ENCODE assay signal across 8 cellular contexts in the genomic region with DNA sequence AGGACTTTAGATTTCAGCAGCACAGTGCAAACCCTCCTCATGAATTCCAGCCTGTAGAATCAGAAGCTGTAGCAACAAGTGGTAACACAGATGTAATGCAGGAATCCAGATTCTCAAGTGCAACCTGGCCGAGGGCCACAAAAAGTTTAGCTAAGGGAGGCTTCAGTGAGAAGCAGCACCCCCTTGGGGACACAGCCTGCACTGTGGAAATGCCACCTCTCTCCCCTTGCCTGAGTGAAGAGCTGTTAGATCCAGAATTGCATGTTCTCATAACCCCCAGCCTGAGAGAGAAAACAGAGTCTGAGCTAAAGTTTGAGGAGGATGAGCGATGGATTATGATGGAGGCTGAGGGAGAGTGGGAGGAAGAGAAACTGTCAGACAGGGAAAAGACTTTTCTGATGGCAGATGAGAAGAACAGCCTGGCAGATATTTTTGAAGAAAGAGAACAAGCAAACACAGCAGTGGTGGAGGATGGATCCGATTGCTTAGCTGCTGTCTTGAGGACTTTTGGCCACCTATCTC.
DNase-seq lines count a peak whose midpoint lies in the region; ATAC-seq and TF ChIP-seq lines count a peak whose summit lies in the region.

No MANE protein-coding gene starts in this region.

- peaks cover 7% of the 10 kb centered on the region for H3K36me3 ChIP-seq in CD4-positive, CD25-positive, alpha-beta regulatory T cell (ENCODE audit: control insufficient read depth, insufficient read depth, low read length)
- peaks cover 20% of the 10 kb centered on the region for H3K36me3 ChIP-seq in HUES48 (ENCODE audit: control insufficient read depth, insufficient read depth, low read length)
- no peaks in the 10 kb centered on the region for H3K36me3 ChIP-seq in SK-N-MC (ENCODE audit: insufficient read depth, low read length)
- H3K36me3 ChIP-seq in aorta (ENCODE audit: control insufficient read depth in 1 of 2, insufficient read depth in 2 of 2, low read length in 1 of 2) = no peaks in the 10 kb centered on the region

- H3K9me3 ChIP-seq in CD4-positive, CD25-positive, alpha-beta regulatory T cell (ENCODE audit: control insufficient read depth in 2 of 2, low read length in 2 of 2) = no peaks in the 10 kb centered on the region
- H3K9me3 ChIP-seq in HUES48 (ENCODE audit: control insufficient read depth, insufficient read depth, low read length) = no peaks in the 10 kb centered on the region
- H3K9me3 ChIP-seq in SK-N-MC (ENCODE audit: low read depth, low read length) = no peaks in the 10 kb centered on the region
- H3K9me3 ChIP-seq in aorta (ENCODE audit: control insufficient read depth, low read length) = no peaks in the 10 kb centered on the region

- H3K9me3 Mint-ChIP-seq in CD4-positive, CD25-positive, alpha-beta regulatory T cell = no peaks in the 10 kb centered on the region
- H3K9me3 Mint-ChIP-seq in activated naive CD8-positive, alpha-beta T cell treated with anti-CD3 and anti-CD28 coated beads, Interleukin-2, amount 50 U/mL, for 24 hours = no peaks in the 10 kb centered on the region
- no peaks in the 10 kb centered on the region for H3K9me3 Mint-ChIP-seq in progenitor cell of endocrine pancreas (ENCODE audit: low read depth)

- peak overlapping the region; percentile 29 to 59 (median 40) for H3K4me3 Mint-ChIP-seq in CD4-positive, CD25-positive, alpha-beta regulatory T cell
- H3K4me3 Mint-ChIP-seq in activated naive CD8-positive, alpha-beta T cell treated with anti-CD3 and anti-CD28 coated beads, Interleukin-2, amount 50 U/mL, for 24 hours = no peak overlapping the region
- H3K4me3 Mint-ChIP-seq in progenitor cell of endocrine pancreas (ENCODE audit: low read depth) = peak overlapping the region; percentile 83

- H3K27me3 ChIP-seq in CD4-positive, CD25-positive, alpha-beta regulatory T cell (ENCODE audit: control insufficient read depth, insufficient read depth, low read length) = no peaks in the 10 kb centered on the region
- H3K27me3 ChIP-seq in HUES48 (ENCODE audit: control insufficient read depth, insufficient read depth, low read length) (no peaks in the 10 kb centered on the region), aorta (ENCODE audit: control insufficient read depth in 1 of 2, insufficient read depth in 2 of 2, low read length in 1 of 2) (no peaks in the 10 kb centered on the region)

- H3K9ac ChIP-seq in HUES48 (ENCODE audit: low read depth, low read length) = no peak overlapping the region
- H3K9ac ChIP-seq in SK-N-MC (ENCODE audit: insufficient read length) = no peak overlapping the region

- peaks cover 37% of the 10 kb centered on the region for H3K4me1 ChIP-seq in CD4-positive, CD25-positive, alpha-beta regulatory T cell (ENCODE audit: control insufficient read depth, insufficient read depth, low read length, poor library complexity, severe bottlenecking)
- H3K4me1 ChIP-seq in HUES48 (ENCODE audit: control insufficient read depth, insufficient read depth, low read length) (peaks cover 35% of the 10 kb centered on the region), aorta (ENCODE audit: control insufficient read depth in 1 of 2, insufficient read depth in 2 of 2, low read length in 2 of 2) (peaks cover 4 to 9% of the 10 kb centered on the region in 2 donors)

- TF ChIP-seq CTCF in progenitor cell of endocrine pancreas (IDR thresholded peaks at IDR 0.05; ENCODE audit: unreplicated experiment) = peak; percentile 66

- peaks cover 34 to 73% (median 57%) of the 10 kb centered on the region in 4 donors for H3K4me1 Mint-ChIP-seq in CD4-positive, CD25-positive, alpha-beta regulatory T cell
- H3K4me1 Mint-ChIP-seq in activated naive CD8-positive, alpha-beta T cell treated with anti-CD3 and anti-CD28 coated beads, Interleukin-2, amount 50 U/mL, for 24 hours = peaks cover 53% of the 10 kb centered on the region
- H3K4me1 Mint-ChIP-seq in progenitor cell of endocrine pancreas (ENCODE audit: low read depth) = peaks cover 62% of the 10 kb centered on the region

- ATAC-seq in CD4-positive, CD25-positive, alpha-beta regulatory T cell (ENCODE audit: low read depth in 2 of 2) = peak; percentile 46 to 61
- ATAC-seq in activated naive CD8-positive, alpha-beta T cell treated with anti-CD3 and anti-CD28 coated beads, Interleukin-2, amount 50 U/mL, for 24 hours = peak; percentile 42
- ATAC-seq in left cardiac atrium = peak; percentile 7 to 31
- peak; percentile 47 for ATAC-seq in aorta (ENCODE audit: low FRiP score)
- ATAC-seq in HG03108 (IDR thresholded peaks at IDR 0.05; ENCODE audit: unreplicated experiment) = no peak

- 1 to 4% methylated on average over 3 of the region's 3 CpGs for WGBS in aorta, 2 donors

- H3K27ac Mint-ChIP-seq in CD4-positive, CD25-positive, alpha-beta regulatory T cell = peak overlapping the region; percentile 13 to 48 (median 26)
- H3K27ac Mint-ChIP-seq in activated naive CD8-positive, alpha-beta T cell treated with anti-CD3 and anti-CD28 coated beads, Interleukin-2, amount 50 U/mL, for 24 hours = peak overlapping the region; percentile 29
- H3K27ac Mint-ChIP-seq in progenitor cell of endocrine pancreas = no peak overlapping the region

- peak; percentile 35 to 77 (median 60) for DNase-seq in CD4-positive, CD25-positive, alpha-beta regulatory T cell
- DNase-seq in SK-N-MC (ENCODE audit: low read depth, low spot score) (peak; percentile 40), left cardiac atrium (peak; percentile 87), progenitor cell of endocrine pancreas (ENCODE audit: low spot score, unreplicated experiment) (peak; percentile 23), aorta (peak; percentile 88 to 91)
- DNase-seq in activated naive CD8-positive, alpha-beta T cell treated with anti-CD3 and anti-CD28 coated beads, Interleukin-2, amount 50 U/mL, for 24 hours = peak; percentile 62

- H3K36me3 Mint-ChIP-seq in CD4-positive, CD25-positive, alpha-beta regulatory T cell = peaks cover 5% of the 10 kb centered on the region
- peaks cover 7% of the 10 kb centered on the region for H3K36me3 Mint-ChIP-seq in activated naive CD8-positive, alpha-beta T cell treated with anti-CD3 and anti-CD28 coated beads, Interleukin-2, amount 50 U/mL, for 24 hours (ENCODE audit: low read depth)
- H3K36me3 Mint-ChIP-seq in progenitor cell of endocrine pancreas (ENCODE audit: insufficient read depth) = peaks cover 14% of the 10 kb centered on the region

- no peak overlapping the region for H3K27ac ChIP-seq in CD4-positive, CD25-positive, alpha-beta regulatory T cell (ENCODE audit: insufficient read depth, low read length, poor library complexity, severe bottlenecking)
- H3K27ac ChIP-seq in HUES48 (ENCODE audit: low read depth, low read length) = no peak overlapping the region
- no peak overlapping the region for H3K27ac ChIP-seq in SK-N-MC
- peak overlapping the region; percentile 7 to 78 for H3K27ac ChIP-seq in aorta (ENCODE audit: low read depth in 1 of 2, low read length in 2 of 2)

- intact Hi-C loops in left cardiac atrium (cut with DNase I) (no loop called here), aorta (cut with DNase I) (loop anchor here (2.0 to 10.0 kb wide), 4 partner anchors 39 to 306 kb away; no protein-coding TSS in a partner anchor)

- no peak overlapping the region for H3K4me3 ChIP-seq in CD4-positive, CD25-positive, alpha-beta regulatory T cell (ENCODE audit: low read depth, low read length)
- H3K4me3 ChIP-seq in HUES48 (ENCODE audit: low read depth, low read length) (peak overlapping the region; percentile 79), SK-N-MC (peak overlapping the region; percentile 88; the same call in 1 of the 2 replicates), aorta (ENCODE audit: low read length in 2 of 2) (peak overlapping the region; percentile 37 to 55)

- H3K27me3 Mint-ChIP-seq in CD4-positive, CD25-positive, alpha-beta regulatory T cell = no peaks in the 10 kb centered on the region
- H3K27me3 Mint-ChIP-seq in activated naive CD8-positive, alpha-beta T cell treated with anti-CD3 and anti-CD28 coated beads, Interleukin-2, amount 50 U/mL, for 24 hours = no peaks in the 10 kb centered on the region
- H3K27me3 Mint-ChIP-seq in progenitor cell of endocrine pancreas = no peaks in the 10 kb centered on the region

Comparison
In these comparisons a context has a peak if more than half of its experiments do, and no peak if none do; other contexts are left out.
1. DNase-seq: peak in every context shown above with its lines; median percentile 90 in aorta; 87 in left cardiac atrium; 62 in activated naive CD8-positive, alpha-beta T cell treated with anti-CD3 and anti-CD28 coated beads, Interleukin-2, amount 50 U/mL, for 24 hours; 60 in CD4-positive, CD25-positive, alpha-beta regulatory T cell; 40 in SK-N-MC; 23 in progenitor cell of endocrine pancreas.
2. H3K27ac ChIP-seq: peak in aorta (2 of 2); none in CD4-positive, CD25-positive, alpha-beta regulatory T cell (single experiment), HUES48 (single experiment) and SK-N-MC (single experiment).
3. intact Hi-C loops: an anchor here in aorta (2.0 to 10.0 kb wide); none called in left cardiac atrium.